In genomic region chr2:238817931-238818330, GRCh38 we compare ENCODE assay signal across 1 cellular context.
TF ChIP-seq lines count a peak whose summit lies in the region.

No MANE protein-coding gene starts in this region.

TF ChIP-seq in GM23338, 12 proteins besides CTCF, POLR2A, EP300 and RAD21 (continued from another document):
- TF ChIP-seq REST (IDR thresholded peaks at IDR 0.05; ENCODE audit: unreplicated experiment), result no peak
- no peak for TF ChIP-seq EZH2phosphoT487 (IDR thresholded peaks at IDR 0.05; ENCODE audit: unreplicated experiment)
- no peak for TF ChIP-seq ZNF462 (CRISPR knock-in tag; IDR thresholded peaks at IDR 0.05)
- no peak for TF ChIP-seq POLR2AphosphoS5 (IDR thresholded peaks at IDR 0.05; ENCODE audit: low read depth)
- no peak for TF ChIP-seq ZNF331 (CRISPR knock-in tag; IDR thresholded peaks at IDR 0.05; ENCODE audit: low read depth)
- no peak for TF ChIP-seq ZNF114 (CRISPR knock-in tag; IDR thresholded peaks at IDR 0.05)
